1 cellular context compared by ENCODE assay signal in the genomic region with DNA sequence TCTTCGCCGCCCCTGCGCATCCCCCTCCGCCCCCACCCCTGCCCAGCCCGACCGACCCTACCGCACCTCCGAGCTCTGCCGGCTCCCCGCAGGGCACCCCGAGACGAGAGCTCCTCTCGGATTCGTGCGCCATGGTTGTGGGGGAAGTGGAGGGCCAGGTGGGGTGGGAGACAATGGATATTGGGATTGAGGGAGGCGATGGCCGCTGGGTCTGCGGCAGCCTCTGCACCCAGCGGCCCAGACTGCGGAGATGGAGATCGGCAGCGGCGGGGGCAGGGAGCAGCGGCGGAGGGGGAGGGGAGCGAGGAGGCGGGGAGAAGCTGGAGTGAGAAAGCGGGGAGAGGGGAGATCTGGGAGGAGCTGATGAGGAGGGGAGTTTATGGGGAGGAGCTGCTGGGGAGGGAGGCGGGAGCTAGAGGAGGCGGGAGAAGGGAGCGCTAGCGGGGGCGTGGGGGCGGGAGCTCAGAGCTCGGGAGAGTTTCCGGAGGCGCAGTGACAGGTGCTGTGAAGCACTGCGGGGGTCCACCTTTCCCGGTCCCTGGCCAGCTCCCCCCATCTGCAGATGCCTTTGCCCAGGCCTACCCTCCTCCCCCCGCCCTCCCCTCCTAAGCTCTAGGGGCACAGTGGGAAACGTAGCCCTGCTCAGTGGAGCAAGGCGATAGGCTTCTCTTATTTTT.
TF ChIP-seq lines count a peak whose summit lies in the region.

A gene (minus strand): TSS at position 352 of the 677 bp plus-strand sequence. CDS start 219 bp downstream, at position 133.

TF ChIP-seq in WTC11, 78 proteins besides CTCF, POLR2A, EP300 and RAD21 (continued from another document and continues in another):
- TF ChIP-seq, protein P1, sequence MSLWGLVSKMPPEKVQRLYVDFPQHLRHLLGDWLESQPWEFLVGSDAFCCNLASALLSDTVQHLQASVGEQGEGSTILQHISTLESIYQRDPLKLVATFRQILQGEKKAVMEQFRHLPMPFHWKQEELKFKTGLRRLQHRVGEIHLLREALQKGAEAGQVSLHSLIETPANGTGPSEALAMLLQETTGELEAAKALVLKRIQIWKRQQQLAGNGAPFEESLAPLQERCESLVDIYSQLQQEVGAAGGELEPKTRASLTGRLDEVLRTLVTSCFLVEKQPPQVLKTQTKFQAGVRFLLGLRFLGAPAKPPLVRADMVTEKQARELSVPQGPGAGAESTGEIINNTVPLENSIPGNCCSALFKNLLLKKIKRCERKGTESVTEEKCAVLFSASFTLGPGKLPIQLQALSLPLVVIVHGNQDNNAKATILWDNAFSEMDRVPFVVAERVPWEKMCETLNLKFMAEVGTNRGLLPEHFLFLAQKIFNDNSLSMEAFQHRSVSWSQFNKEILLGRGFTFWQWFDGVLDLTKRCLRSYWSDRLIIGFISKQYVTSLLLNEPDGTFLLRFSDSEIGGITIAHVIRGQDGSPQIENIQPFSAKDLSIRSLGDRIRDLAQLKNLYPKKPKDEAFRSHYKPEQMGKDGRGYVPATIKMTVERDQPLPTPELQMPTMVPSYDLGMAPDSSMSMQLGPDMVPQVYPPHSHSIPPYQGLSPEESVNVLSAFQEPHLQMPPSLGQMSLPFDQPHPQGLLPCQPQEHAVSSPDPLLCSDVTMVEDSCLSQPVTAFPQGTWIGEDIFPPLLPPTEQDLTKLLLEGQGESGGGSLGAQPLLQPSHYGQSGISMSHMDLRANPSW (CRISPR knock-in tag; conservative IDR thresholded peaks at IDR 0.05; ENCODE audit: low read depth): no peak
- TF ChIP-seq, protein P2, sequence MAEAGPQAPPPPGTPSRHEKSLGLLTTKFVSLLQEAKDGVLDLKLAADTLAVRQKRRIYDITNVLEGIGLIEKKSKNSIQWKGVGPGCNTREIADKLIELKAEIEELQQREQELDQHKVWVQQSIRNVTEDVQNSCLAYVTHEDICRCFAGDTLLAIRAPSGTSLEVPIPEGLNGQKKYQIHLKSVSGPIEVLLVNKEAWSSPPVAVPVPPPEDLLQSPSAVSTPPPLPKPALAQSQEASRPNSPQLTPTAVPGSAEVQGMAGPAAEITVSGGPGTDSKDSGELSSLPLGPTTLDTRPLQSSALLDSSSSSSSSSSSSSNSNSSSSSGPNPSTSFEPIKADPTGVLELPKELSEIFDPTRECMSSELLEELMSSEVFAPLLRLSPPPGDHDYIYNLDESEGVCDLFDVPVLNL (CRISPR knock-in tag; IDR thresholded peaks at IDR 0.05; ENCODE audit: borderline replicate concordance, low read depth): no peak
- TF ChIP-seq ZNF317 (CRISPR knock-in tag; IDR thresholded peaks at IDR 0.05; ENCODE audit: borderline replicate concordance, low read depth) (no peak), FOXK1 (CRISPR knock-in tag; IDR thresholded peaks at IDR 0.05) (no peak), ELF4 (CRISPR knock-in tag; IDR thresholded peaks at IDR 0.05; ENCODE audit: low read depth) (no peak), SP1 (CRISPR knock-in tag; conservative IDR thresholded peaks at IDR 0.05) (peak; percentile 86), TCF7 (CRISPR knock-in tag; IDR thresholded peaks at IDR 0.05; ENCODE audit: low read depth) (no peak), CBFB (CRISPR knock-in tag; IDR thresholded peaks at IDR 0.05; ENCODE audit: low read depth) (0 out of 2 replicates have a peak, but pooled peaks have one; percentile 51), ZNF416 (CRISPR knock-in tag; IDR thresholded peaks at IDR 0.05) (no peak), ZNF263 (CRISPR knock-in tag; IDR thresholded peaks at IDR 0.05; ENCODE audit: low read depth) (peak; percentile 58; the same call in 1 of the 2 replicates), RORB (CRISPR knock-in tag; IDR thresholded peaks at IDR 0.05) (no peak), ZNF396 (CRISPR knock-in tag; IDR thresholded peaks at IDR 0.05; ENCODE audit: borderline replicate concordance) (no peak), ESRRA (CRISPR knock-in tag; IDR thresholded peaks at IDR 0.05; ENCODE audit: borderline replicate concordance) (no peak), TEAD1 (CRISPR knock-in tag; IDR thresholded peaks at IDR 0.05) (peak; percentile 18; the same call in 1 of the 2 replicates), SMAD3 (CRISPR knock-in tag; IDR thresholded peaks at IDR 0.05; ENCODE audit: borderline replicate concordance) (no peak), PRRX2 (CRISPR knock-in tag; IDR thresholded peaks at IDR 0.05) (no peak), ZNF121 (CRISPR knock-in tag; IDR thresholded peaks at IDR 0.05) (no peak), NR3C1 (CRISPR knock-in tag; conservative IDR thresholded peaks at IDR 0.05; ENCODE audit: low read depth) (0 out of 2 replicates have a peak, but pooled peaks have one; percentile 33), GABPB1 (CRISPR knock-in tag; IDR thresholded peaks at IDR 0.05) (no peak), ZNF671 (CRISPR knock-in tag; IDR thresholded peaks at IDR 0.05) (no peak), GRHL2 (CRISPR knock-in tag; IDR thresholded peaks at IDR 0.05; ENCODE audit: insufficient replicate concordance, severe bottlenecking) (no peak), FOXP1 (CRISPR knock-in tag; IDR thresholded peaks at IDR 0.05; ENCODE audit: borderline replicate concordance) (peak; percentile 47; the same call in 1 of the 2 replicates)
- TF ChIP-seq, protein P3, sequence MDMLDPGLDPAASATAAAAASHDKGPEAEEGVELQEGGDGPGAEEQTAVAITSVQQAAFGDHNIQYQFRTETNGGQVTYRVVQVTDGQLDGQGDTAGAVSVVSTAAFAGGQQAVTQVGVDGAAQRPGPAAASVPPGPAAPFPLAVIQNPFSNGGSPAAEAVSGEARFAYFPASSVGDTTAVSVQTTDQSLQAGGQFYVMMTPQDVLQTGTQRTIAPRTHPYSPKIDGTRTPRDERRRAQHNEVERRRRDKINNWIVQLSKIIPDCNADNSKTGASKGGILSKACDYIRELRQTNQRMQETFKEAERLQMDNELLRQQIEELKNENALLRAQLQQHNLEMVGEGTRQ (CRISPR knock-in tag; IDR thresholded peaks at IDR 0.05): no peak; the same call in 1 of the 2 replicates
- TF ChIP-seq, protein P4, sequence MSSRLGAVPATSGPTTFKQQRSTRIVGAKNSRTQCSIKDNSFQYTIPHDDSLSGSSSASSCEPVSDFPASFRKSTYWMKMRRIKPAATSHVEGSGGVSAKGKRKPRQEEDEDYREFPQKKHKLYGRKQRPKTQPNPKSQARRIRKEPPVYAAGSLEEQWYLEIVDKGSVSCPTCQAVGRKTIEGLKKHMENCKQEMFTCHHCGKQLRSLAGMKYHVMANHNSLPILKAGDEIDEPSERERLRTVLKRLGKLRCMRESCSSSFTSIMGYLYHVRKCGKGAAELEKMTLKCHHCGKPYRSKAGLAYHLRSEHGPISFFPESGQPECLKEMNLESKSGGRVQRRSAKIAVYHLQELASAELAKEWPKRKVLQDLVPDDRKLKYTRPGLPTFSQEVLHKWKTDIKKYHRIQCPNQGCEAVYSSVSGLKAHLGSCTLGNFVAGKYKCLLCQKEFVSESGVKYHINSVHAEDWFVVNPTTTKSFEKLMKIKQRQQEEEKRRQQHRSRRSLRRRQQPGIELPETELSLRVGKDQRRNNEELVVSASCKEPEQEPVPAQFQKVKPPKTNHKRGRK (CRISPR knock-in tag; IDR thresholded peaks at IDR 0.05; ENCODE audit: borderline replicate concordance): no peak
- TF ChIP-seq, protein P5, sequence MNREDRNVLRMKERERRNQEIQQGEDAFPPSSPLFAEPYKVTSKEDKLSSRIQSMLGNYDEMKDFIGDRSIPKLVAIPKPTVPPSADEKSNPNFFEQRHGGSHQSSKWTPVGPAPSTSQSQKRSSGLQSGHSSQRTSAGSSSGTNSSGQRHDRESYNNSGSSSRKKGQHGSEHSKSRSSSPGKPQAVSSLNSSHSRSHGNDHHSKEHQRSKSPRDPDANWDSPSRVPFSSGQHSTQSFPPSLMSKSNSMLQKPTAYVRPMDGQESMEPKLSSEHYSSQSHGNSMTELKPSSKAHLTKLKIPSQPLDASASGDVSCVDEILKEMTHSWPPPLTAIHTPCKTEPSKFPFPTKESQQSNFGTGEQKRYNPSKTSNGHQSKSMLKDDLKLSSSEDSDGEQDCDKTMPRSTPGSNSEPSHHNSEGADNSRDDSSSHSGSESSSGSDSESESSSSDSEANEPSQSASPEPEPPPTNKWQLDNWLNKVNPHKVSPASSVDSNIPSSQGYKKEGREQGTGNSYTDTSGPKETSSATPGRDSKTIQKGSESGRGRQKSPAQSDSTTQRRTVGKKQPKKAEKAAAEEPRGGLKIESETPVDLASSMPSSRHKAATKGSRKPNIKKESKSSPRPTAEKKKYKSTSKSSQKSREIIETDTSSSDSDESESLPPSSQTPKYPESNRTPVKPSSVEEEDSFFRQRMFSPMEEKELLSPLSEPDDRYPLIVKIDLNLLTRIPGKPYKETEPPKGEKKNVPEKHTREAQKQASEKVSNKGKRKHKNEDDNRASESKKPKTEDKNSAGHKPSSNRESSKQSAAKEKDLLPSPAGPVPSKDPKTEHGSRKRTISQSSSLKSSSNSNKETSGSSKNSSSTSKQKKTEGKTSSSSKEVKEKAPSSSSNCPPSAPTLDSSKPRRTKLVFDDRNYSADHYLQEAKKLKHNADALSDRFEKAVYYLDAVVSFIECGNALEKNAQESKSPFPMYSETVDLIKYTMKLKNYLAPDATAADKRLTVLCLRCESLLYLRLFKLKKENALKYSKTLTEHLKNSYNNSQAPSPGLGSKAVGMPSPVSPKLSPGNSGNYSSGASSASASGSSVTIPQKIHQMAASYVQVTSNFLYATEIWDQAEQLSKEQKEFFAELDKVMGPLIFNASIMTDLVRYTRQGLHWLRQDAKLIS (CRISPR knock-in tag; IDR thresholded peaks at IDR 0.05; ENCODE audit: borderline replicate concordance): peak; percentile 70; the same call in 1 of the 2 replicates
- TF ChIP-seq, protein P6, sequence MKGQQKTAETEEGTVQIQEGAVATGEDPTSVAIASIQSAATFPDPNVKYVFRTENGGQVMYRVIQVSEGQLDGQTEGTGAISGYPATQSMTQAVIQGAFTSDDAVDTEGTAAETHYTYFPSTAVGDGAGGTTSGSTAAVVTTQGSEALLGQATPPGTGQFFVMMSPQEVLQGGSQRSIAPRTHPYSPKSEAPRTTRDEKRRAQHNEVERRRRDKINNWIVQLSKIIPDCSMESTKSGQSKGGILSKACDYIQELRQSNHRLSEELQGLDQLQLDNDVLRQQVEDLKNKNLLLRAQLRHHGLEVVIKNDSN (CRISPR knock-in tag; IDR thresholded peaks at IDR 0.05): no peak
- TF ChIP-seq, protein P7, sequence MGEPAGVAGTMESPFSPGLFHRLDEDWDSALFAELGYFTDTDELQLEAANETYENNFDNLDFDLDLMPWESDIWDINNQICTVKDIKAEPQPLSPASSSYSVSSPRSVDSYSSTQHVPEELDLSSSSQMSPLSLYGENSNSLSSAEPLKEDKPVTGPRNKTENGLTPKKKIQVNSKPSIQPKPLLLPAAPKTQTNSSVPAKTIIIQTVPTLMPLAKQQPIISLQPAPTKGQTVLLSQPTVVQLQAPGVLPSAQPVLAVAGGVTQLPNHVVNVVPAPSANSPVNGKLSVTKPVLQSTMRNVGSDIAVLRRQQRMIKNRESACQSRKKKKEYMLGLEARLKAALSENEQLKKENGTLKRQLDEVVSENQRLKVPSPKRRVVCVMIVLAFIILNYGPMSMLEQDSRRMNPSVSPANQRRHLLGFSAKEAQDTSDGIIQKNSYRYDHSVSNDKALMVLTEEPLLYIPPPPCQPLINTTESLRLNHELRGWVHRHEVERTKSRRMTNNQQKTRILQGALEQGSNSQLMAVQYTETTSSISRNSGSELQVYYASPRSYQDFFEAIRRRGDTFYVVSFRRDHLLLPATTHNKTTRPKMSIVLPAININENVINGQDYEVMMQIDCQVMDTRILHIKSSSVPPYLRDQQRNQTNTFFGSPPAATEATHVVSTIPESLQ (CRISPR knock-in tag; IDR thresholded peaks at IDR 0.05): no peak
- TF ChIP-seq, protein P8, sequence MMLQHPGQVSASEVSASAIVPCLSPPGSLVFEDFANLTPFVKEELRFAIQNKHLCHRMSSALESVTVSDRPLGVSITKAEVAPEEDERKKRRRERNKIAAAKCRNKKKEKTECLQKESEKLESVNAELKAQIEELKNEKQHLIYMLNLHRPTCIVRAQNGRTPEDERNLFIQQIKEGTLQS (CRISPR knock-in tag; conservative IDR thresholded peaks at IDR 0.05): no peak
- TF ChIP-seq, protein P9, sequence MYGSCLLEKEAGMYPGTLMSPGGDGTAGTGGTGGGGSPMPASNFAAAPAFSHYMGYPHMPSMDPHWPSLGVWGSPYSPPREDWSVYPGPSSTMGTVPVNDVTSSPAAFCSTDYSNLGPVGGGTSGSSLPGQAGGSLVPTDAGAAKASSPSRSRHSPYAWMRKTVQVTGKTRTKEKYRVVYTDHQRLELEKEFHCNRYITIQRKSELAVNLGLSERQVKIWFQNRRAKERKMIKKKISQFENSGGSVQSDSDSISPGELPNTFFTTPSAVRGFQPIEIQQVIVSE (CRISPR knock-in tag; IDR thresholded peaks at IDR 0.05; ENCODE audit: borderline replicate concordance): no peak
- TF ChIP-seq, protein P10, sequence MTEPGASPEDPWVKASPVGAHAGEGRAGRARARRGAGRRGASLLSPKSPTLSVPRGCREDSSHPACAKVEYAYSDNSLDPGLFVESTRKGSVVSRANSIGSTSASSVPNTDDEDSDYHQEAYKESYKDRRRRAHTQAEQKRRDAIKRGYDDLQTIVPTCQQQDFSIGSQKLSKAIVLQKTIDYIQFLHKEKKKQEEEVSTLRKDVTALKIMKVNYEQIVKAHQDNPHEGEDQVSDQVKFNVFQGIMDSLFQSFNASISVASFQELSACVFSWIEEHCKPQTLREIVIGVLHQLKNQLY (CRISPR knock-in tag; IDR thresholded peaks at IDR 0.05): no peak
- TF ChIP-seq, protein P11, sequence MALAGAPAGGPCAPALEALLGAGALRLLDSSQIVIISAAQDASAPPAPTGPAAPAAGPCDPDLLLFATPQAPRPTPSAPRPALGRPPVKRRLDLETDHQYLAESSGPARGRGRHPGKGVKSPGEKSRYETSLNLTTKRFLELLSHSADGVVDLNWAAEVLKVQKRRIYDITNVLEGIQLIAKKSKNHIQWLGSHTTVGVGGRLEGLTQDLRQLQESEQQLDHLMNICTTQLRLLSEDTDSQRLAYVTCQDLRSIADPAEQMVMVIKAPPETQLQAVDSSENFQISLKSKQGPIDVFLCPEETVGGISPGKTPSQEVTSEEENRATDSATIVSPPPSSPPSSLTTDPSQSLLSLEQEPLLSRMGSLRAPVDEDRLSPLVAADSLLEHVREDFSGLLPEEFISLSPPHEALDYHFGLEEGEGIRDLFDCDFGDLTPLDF (CRISPR knock-in tag; IDR thresholded peaks at IDR 0.05): no peak
- TF ChIP-seq, protein P12, sequence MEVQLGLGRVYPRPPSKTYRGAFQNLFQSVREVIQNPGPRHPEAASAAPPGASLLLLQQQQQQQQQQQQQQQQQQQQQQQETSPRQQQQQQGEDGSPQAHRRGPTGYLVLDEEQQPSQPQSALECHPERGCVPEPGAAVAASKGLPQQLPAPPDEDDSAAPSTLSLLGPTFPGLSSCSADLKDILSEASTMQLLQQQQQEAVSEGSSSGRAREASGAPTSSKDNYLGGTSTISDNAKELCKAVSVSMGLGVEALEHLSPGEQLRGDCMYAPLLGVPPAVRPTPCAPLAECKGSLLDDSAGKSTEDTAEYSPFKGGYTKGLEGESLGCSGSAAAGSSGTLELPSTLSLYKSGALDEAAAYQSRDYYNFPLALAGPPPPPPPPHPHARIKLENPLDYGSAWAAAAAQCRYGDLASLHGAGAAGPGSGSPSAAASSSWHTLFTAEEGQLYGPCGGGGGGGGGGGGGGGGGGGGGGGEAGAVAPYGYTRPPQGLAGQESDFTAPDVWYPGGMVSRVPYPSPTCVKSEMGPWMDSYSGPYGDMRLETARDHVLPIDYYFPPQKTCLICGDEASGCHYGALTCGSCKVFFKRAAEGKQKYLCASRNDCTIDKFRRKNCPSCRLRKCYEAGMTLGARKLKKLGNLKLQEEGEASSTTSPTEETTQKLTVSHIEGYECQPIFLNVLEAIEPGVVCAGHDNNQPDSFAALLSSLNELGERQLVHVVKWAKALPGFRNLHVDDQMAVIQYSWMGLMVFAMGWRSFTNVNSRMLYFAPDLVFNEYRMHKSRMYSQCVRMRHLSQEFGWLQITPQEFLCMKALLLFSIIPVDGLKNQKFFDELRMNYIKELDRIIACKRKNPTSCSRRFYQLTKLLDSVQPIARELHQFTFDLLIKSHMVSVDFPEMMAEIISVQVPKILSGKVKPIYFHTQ (CRISPR knock-in tag; IDR thresholded peaks at IDR 0.05): no peak
